9 cellular contexts compared by ENCODE assay signal in genomic region chr12:21509768-21510167, GRCh38. TPM values are rescaled to one million over a fixed set of nuclear protein-coding genes. Genes with fewer than 3 reads are reported as not detected.
DNase-seq lines count a peak whose midpoint lies in the region; ATAC-seq lines count a peak whose summit lies in the region.
"Had no signal": no experiment of that assay in that cellular context is flagged by ENCODE, and none has a peak within 500 bp of the region (broad histone marks: within the 10 kb centered on the region; RNA-seq: fewer than 3 reads in every experiment).

No MANE protein-coding gene starts in this region.

- peaks cover 31% of the 10 kb centered on the region for H3K4me1 Mint-ChIP-seq in activated CD4-positive, alpha-beta T cell treated with anti-CD3 and anti-CD28 coated beads for 36 hours
- peaks cover 12 to 18% (median 17%) of the 10 kb centered on the region in 3 donors for H3K4me1 Mint-ChIP-seq in naive B cell

- peak; percentile 9 for DNase-seq in activated CD4-positive, alpha-beta T cell treated with anti-CD3 and anti-CD28 coated beads for 36 hours
- no peak for DNase-seq in activated CD4-positive, alpha-beta T cell treated with anti-CD3 and anti-CD28 coated beads, Interleukin-2, amount 50 U/mL, for 4 hours
- DNase-seq in naive B cell (peak; percentile 16), left cardiac atrium (no peak), KBM-7 (no peak), amygdala (lab: John Stamatoyannopoulos, UW) (no peak)
- DNase-seq: 8988T had no signal

- H3K27me3 Mint-ChIP-seq in activated CD4-positive, alpha-beta T cell treated with anti-CD3 and anti-CD28 coated beads for 36 hours, result no peaks in the 10 kb centered on the region
- H3K27me3 Mint-ChIP-seq in naive B cell, result no peaks in the 10 kb centered on the region

- H3K9me3 Mint-ChIP-seq in activated CD4-positive, alpha-beta T cell treated with anti-CD3 and anti-CD28 coated beads for 36 hours (ENCODE audit: low read depth), result no peaks in the 10 kb centered on the region
- no peaks in the 10 kb centered on the region for H3K9me3 Mint-ChIP-seq in naive B cell

- peak overlapping the region; percentile 85 for H3K27ac Mint-ChIP-seq in activated CD4-positive, alpha-beta T cell treated with anti-CD3 and anti-CD28 coated beads for 36 hours
- peak overlapping the region; percentile 55 to 97 (median 91) for H3K27ac Mint-ChIP-seq in naive B cell

- intact Hi-C loops in activated CD4-positive, alpha-beta T cell treated with anti-CD3 and anti-CD28 coated beads for 36 hours (cut with DNase I, micrococcal nuclease), result no loop called here
- intact Hi-C loops in left cardiac atrium (cut with DNase I), result no loop called here

- in situ Hi-C loops in KBM-7 (cut with MboI; ENCODE audit: low pct_unique_long_range_greater_than_20kb, low sequenced_read_pairs), result no loop called here

- ATAC-seq in activated CD4-positive, alpha-beta T cell treated with anti-CD3 and anti-CD28 coated beads for 36 hours, result peak; percentile 96
- peak; percentile 90 for ATAC-seq in GM21737 (IDR thresholded peaks at IDR 0.05; ENCODE audit: unreplicated experiment)
- ATAC-seq in HG03460 (IDR thresholded peaks at IDR 0.05; ENCODE audit: unreplicated experiment), result peak; percentile 92
- peak; percentile 76 to 86 for ATAC-seq in naive B cell (ENCODE audit: low read depth in 2 of 2)
- no peak for ATAC-seq in left cardiac atrium

- H3K4me3 Mint-ChIP-seq in activated CD4-positive, alpha-beta T cell treated with anti-CD3 and anti-CD28 coated beads for 36 hours, result peak overlapping the region; percentile 21
- peak overlapping the region; percentile 1 to 71 (median 56) for H3K4me3 Mint-ChIP-seq in naive B cell

- POLR2A ChIA-PET in activated CD4-positive, alpha-beta T cell treated with anti-CD3 and anti-CD28 coated beads for 36 hours (lab: Charles Lee), result interaction anchor here (1.1 kb wide), 1 partner anchor 533 kb away, joined by 4 read pairs; no protein-coding TSS in a partner anchor

- CTCF ChIA-PET in activated CD4-positive, alpha-beta T cell treated with anti-CD3 and anti-CD28 coated beads for 36 hours (lab: Charles Lee), result interaction anchor here (1.0 to 1.1 kb wide), 2 partner anchors 8 to 72 kb away, joined by 3 read pairs; partner anchors contain the start of genes GOLT1B, PYROXD1 and RECQL

- H3K36me3 Mint-ChIP-seq in activated CD4-positive, alpha-beta T cell treated with anti-CD3 and anti-CD28 coated beads for 36 hours (ENCODE audit: low read depth), result peaks cover 54% of the 10 kb centered on the region
- H3K36me3 Mint-ChIP-seq in naive B cell, result peaks cover 18 to 21% of the 10 kb centered on the region in 2 donors

RNA-seq across cellular contexts. Expression of gene GOLT1B, which starts 8.2 kb away (rescaled TPM):
- 10 to 100 TPM; 25.6 to 31.2 TPM for total RNA-seq in activated CD4-positive, alpha-beta T cell treated with anti-CD3 and anti-CD28 coated beads for 36 hours
- polyA plus RNA-seq in naive B cell (ENCODE audit: low read depth in 6 of 6), result 10 to 100 TPM in 5 of 6 donors, 1 to 10 TPM in 1; 9.1 to 21.8 (median 19.7) TPM
- total RNA-seq in left cardiac atrium, result 10 to 100 TPM; 24.9 to 29.7 TPM

RNA-seq across cellular contexts. Expression of gene RECQL, which starts 8.3 kb away (rescaled TPM):
- 10 to 100 TPM; 64.4 to 92.8 TPM for total RNA-seq in activated CD4-positive, alpha-beta T cell treated with anti-CD3 and anti-CD28 coated beads for 36 hours
- polyA plus RNA-seq in naive B cell (ENCODE audit: low read depth in 6 of 6), result 10 to 100 TPM; 25.0 to 77.3 (median 60.6) TPM
- total RNA-seq in left cardiac atrium, result 10 to 100 TPM; 19.9 to 23.9 TPM

RNA-seq across cellular contexts. Expression of gene SPX, which starts 16.3 kb away (rescaled TPM):
- total RNA-seq in activated CD4-positive, alpha-beta T cell treated with anti-CD3 and anti-CD28 coated beads for 36 hours, result under 1 TPM; 0.16 to 0.61 TPM
- under 1 TPM in 3 of 6 donors, not detected in 3; 0.47 to 0.65 (median 0.65) TPM for polyA plus RNA-seq in naive B cell (ENCODE audit: low read depth in 6 of 6)
- total RNA-seq in left cardiac atrium, result 1 to 10 TPM; 2.6 to 6.5 TPM

Comparison
In these comparisons a context has a peak if more than half of its experiments do, and no peak if none do; other contexts are left out.
1. DNase-seq: peak in activated CD4-positive, alpha-beta T cell treated with anti-CD3 and anti-CD28 coated beads for 36 hours (single experiment) and naive B cell (single experiment); none in activated CD4-positive, alpha-beta T cell treated with anti-CD3 and anti-CD28 coated beads, Interleukin-2, amount 50 U/mL, for 4 hours (0 of 2), left cardiac atrium (single experiment), KBM-7 (single experiment) and amygdala (0 of 56).
2. ATAC-seq: peak in activated CD4-positive, alpha-beta T cell treated with anti-CD3 and anti-CD28 coated beads for 36 hours (single experiment), GM21737 (single experiment), HG03460 (single experiment) and naive B cell (2 of 2); none in left cardiac atrium (0 of 2).